ENCODE assay signal across 1 cellular context in genomic region chr3:8627949-8628348, GRCh38.
TF ChIP-seq lines count a peak whose summit lies in the region.

No MANE protein-coding gene starts in this region.

TF ChIP-seq in HepG2, 621 proteins besides CTCF, POLR2A, EP300 and RAD21 (continued from another document):
- TF ChIP-seq ZNF609 (CRISPR knock-in tag; IDR thresholded peaks at IDR 0.05; ENCODE audit: borderline replicate concordance) (no peak), RFXANK (CRISPR knock-in tag; IDR thresholded peaks at IDR 0.05) (no peak), ZNF616 (CRISPR knock-in tag; IDR thresholded peaks at IDR 0.05; ENCODE audit: low read depth) (no peak), ZNF256 (CRISPR knock-in tag; conservative IDR thresholded peaks at IDR 0.05) (no peak), RXRA (CRISPR knock-in tag; IDR thresholded peaks at IDR 0.05) (no peak)
TF ChIP-seq in HepG2: peak in this region for 1.
